In the genomic region with DNA sequence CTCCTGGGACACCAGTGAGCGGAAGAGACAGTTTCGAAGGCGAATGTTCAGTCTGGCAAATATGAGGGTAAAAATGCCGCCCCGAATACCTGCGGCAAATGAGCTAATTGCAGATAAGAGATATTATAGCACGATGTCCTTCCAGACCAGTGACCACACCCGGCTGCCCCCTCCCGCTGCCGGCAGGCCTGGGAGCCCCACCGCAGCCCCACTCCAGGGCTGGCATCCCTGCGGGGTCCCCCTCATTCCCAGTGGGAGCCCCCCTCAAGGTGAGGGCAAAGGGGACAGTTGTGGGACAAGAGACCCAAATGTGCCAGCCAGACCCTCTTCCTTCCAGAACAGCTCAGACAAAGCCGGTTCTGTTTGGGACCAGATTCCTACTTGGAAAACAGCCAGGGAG, we compare ENCODE assay signal across 22 cellular contexts. TPM values are rescaled to one million over a fixed set of nuclear protein-coding genes. Genes with fewer than 3 reads are reported as not detected.
DNase-seq lines count a peak whose midpoint lies in the region; ATAC-seq, FAIRE-seq and TF ChIP-seq lines count a peak whose summit lies in the region.
"Had no signal": no experiment of that assay in that cellular context is flagged by ENCODE, and none has a peak within 500 bp of the region (broad histone marks: within the 10 kb centered on the region; RNA-seq: fewer than 3 reads in every experiment).

No MANE protein-coding gene starts in this region.

- H3K9me3 ChIP-seq in breast epithelium, result no peaks in the 10 kb centered on the region
- no peaks in the 10 kb centered on the region for H3K9me3 ChIP-seq in mammary epithelial cell (replicated peaks; ENCODE audit: insufficient read depth, low read length)
- H3K9me3 ChIP-seq in RWPE2 (ENCODE audit: severe bottlenecking), result no peaks in the 10 kb centered on the region
- H3K9me3 ChIP-seq in vagina, result no peaks in the 10 kb centered on the region
- H3K9me3 ChIP-seq in CD8-positive, alpha-beta memory T cell (ENCODE audit: low read length), result no peaks in the 10 kb centered on the region
- H3K9me3 ChIP-seq: HAP-1 had no signal

- POLR2A ChIA-PET in CD8-positive, alpha-beta memory T cell (lab: Charles Lee), result no interaction called here

- H3K36me3 ChIP-seq in breast epithelium (no peaks in the 10 kb centered on the region), mammary epithelial cell (ENCODE audit: insufficient read depth, low read length) (no peaks in the 10 kb centered on the region), RWPE2 (ENCODE audit: low read depth) (no peaks in the 10 kb centered on the region), vagina (no peaks in the 10 kb centered on the region)
- no peaks in the 10 kb centered on the region for H3K36me3 ChIP-seq in CD8-positive, alpha-beta memory T cell (ENCODE audit: insufficient read depth, low read length)
- H3K36me3 ChIP-seq: HAP-1 had no signal

- intact Hi-C loops in breast epithelium (cut with DNase I; ENCODE audit: low total_unique reads) (loop anchor here (1.0 to 10.0 kb wide), 3 partner anchors 45 to 155 kb away; no protein-coding TSS in a partner anchor), mammary epithelial cell (cut with micrococcal nuclease) (loop anchor here (5.0 kb wide), 1 partner anchor 178 kb away; a partner anchor contains a TSS), vagina (cut with DNase I) (loop anchor here (2.0 kb wide), 1 partner anchor 91 kb away; no protein-coding TSS in a partner anchor)

- no peak overlapping the region for H2AFZ ChIP-seq in mammary epithelial cell (ENCODE audit: low read depth, low read length)
- H2AFZ ChIP-seq: GM23248 had no signal

- peaks cover 16 to 18% (median 18%) of the 10 kb centered on the region in 3 donors for H3K4me1 Mint-ChIP-seq in CD8-positive, alpha-beta memory T cell

- peak overlapping the region; percentile 55 to 96 for H3K27ac ChIP-seq in breast epithelium
- no peak overlapping the region for H3K27ac ChIP-seq in mammary epithelial cell (ENCODE audit: insufficient read depth, low read depth, low read length)
- peak overlapping the region; percentile 65 for H3K27ac ChIP-seq in RWPE2 (ENCODE audit: poor library complexity, severe bottlenecking)
- peak overlapping the region; percentile 23 for H3K27ac ChIP-seq in vagina
- H3K27ac ChIP-seq in CD8-positive, alpha-beta memory T cell (ENCODE audit: low read depth, low read length), result no peak overlapping the region
- H3K27ac ChIP-seq: C4-2B, GM23248 had no signal

- dilution Hi-C loops in mammary epithelial cell (cut with HindIII; ENCODE audit: low sequenced_read_pairs), result loop anchor here (5.0 kb wide), 2 partner anchors 68 to 103 kb away; no protein-coding TSS in a partner anchor

- H3K27me3 Mint-ChIP-seq in CD8-positive, alpha-beta memory T cell, result no peaks in the 10 kb centered on the region
- H3K27me3 Mint-ChIP-seq: IgD-negative memory B cell had no signal

- H3K27ac Mint-ChIP-seq in CD8-positive, alpha-beta memory T cell, result no peak overlapping the region
- H3K27ac Mint-ChIP-seq: IgD-negative memory B cell had no signal

- DNase-seq in breast epithelium (ENCODE audit: low spot score in 2 of 2) (no peak), mammary epithelial cell (no peak), RWPE2 (ENCODE audit: low spot score) (no peak), medulla oblongata (ENCODE audit: extremely low spot score) (peak; percentile 21), vagina (ENCODE audit: extremely low spot score in 2 of 2) (no peak), RCC 7860 (ENCODE audit: low spot score) (no peak)
- no peak for DNase-seq in CD8-positive, alpha-beta memory T cell
- DNase-seq: 8988T, AML-193, DMS79 treated with DMSO at 0.1 percent for 48 hours, GM23248, NCI-H1105, NCI-H146, NCI-H2029, NCI-H226, NCI-H524, NCI-H82, SIG-M5 had no signal

- ATAC-seq in RWPE2 (ENCODE audit: low read depth) (no peak), HG02610 (IDR thresholded peaks at IDR 0.05; ENCODE audit: unreplicated experiment) (no peak)

- CTCF ChIA-PET in mammary epithelial cell (lab: Charles Lee; ENCODE audit: low non-redundant PET), result no interaction called here
- CTCF ChIA-PET in CD8-positive, alpha-beta memory T cell (lab: Charles Lee), result interaction anchor here (1.2 to 13.5 kb wide), 4 partner anchors 77 to 289 kb away, joined by 3 to 162 read pairs (median 24); no protein-coding TSS in a partner anchor

- in situ Hi-C loops in mammary epithelial cell (cut with MboI; ENCODE audit: low sequenced_read_pairs in 2 of 2), result loop anchor here (5.0 to 25.0 kb wide), 4 partner anchors 78 to 313 kb away; no protein-coding TSS in a partner anchor

- no peaks in the 10 kb centered on the region for H3K27me3 ChIP-seq in breast epithelium
- H3K27me3 ChIP-seq in mammary epithelial cell (ENCODE audit: insufficient read depth, low read length), result no peaks in the 10 kb centered on the region
- H3K27me3 ChIP-seq in RWPE2 (ENCODE audit: insufficient read depth, poor library complexity, severe bottlenecking), result no peaks in the 10 kb centered on the region
- H3K27me3 ChIP-seq in vagina, result no peaks in the 10 kb centered on the region
- no peaks in the 10 kb centered on the region for H3K27me3 ChIP-seq in CD8-positive, alpha-beta memory T cell (ENCODE audit: insufficient read depth, low read length, poor library complexity, severe bottlenecking)

- FAIRE-seq in RCC 7860 (lab: Jason Lieb, UNC), result no peak

- H3K4me1 ChIP-seq in breast epithelium (peaks cover 24 to 28% of the 10 kb centered on the region in 2 donors), mammary epithelial cell (ENCODE audit: insufficient read depth, low read length) (peaks cover 48% of the 10 kb centered on the region), RWPE2 (ENCODE audit: insufficient read depth, poor library complexity, severe bottlenecking) (peaks cover 31% of the 10 kb centered on the region), vagina (peaks cover 32% of the 10 kb centered on the region)
- H3K4me1 ChIP-seq in CD8-positive, alpha-beta memory T cell (ENCODE audit: insufficient read depth, low read length), result peaks cover 6% of the 10 kb centered on the region
- H3K4me1 ChIP-seq: HAP-1 had no signal

- no peaks in the 10 kb centered on the region for H4K20me1 ChIP-seq in mammary epithelial cell (ENCODE audit: insufficient read depth, low read length)

- no peak overlapping the region for H3K4me3 Mint-ChIP-seq in CD8-positive, alpha-beta memory T cell

- TF ChIP-seq CTCF in breast epithelium (IDR thresholded peaks at IDR 0.05) (no peak), mammary epithelial cell (conservative IDR thresholded peaks at IDR 0.05 in 1 of 2, IDR thresholded peaks at IDR 0.05 in 1 of 2; ENCODE audit: extremely low read depth in 1 of 2, insufficient read depth in 1 of 2, low read depth in 1 of 2, low read length in 2 of 2) (no peak), RWPE2 (IDR thresholded peaks at IDR 0.05; ENCODE audit: poor library complexity, severe bottlenecking) (no peak), vagina (IDR thresholded peaks at IDR 0.05) (no peak)

- TF ChIP-seq POLR2A in breast epithelium (IDR thresholded peaks at IDR 0.05) (no peak), vagina (IDR thresholded peaks at IDR 0.05) (no peak)

- H3K9me3 Mint-ChIP-seq in CD8-positive, alpha-beta memory T cell, result no peaks in the 10 kb centered on the region
- H3K9me3 Mint-ChIP-seq: IgD-negative memory B cell had no signal

- 79% methylated on average over 9 of the region's 13 CpGs for WGBS in mammary epithelial cell (ENCODE audit: low coverage, missing lambda C conversion rate)

- H3K36me3 Mint-ChIP-seq in CD8-positive, alpha-beta memory T cell, result peaks cover 0 to 2% (median 0%) of the 10 kb centered on the region in 3 donors
- H3K36me3 Mint-ChIP-seq: IgD-negative memory B cell had no signal

- no peaks in the 10 kb centered on the region for H3K79me2 ChIP-seq in mammary epithelial cell (ENCODE audit: insufficient read depth, low read length)

- no peak overlapping the region for H3K9ac ChIP-seq in mammary epithelial cell (ENCODE audit: insufficient read depth, low read length)
- H3K9ac ChIP-seq: GM23248 had no signal

- no peak overlapping the region for H3K4me3 ChIP-seq in breast epithelium
- no peak overlapping the region for H3K4me3 ChIP-seq in mammary epithelial cell (replicated peaks in 1 of 3; ENCODE audit: insufficient read depth in 1 of 3, low read depth in 2 of 3, low read length in 3 of 3)
- no peak overlapping the region for H3K4me3 ChIP-seq in RWPE2 (ENCODE audit: severe bottlenecking)
- no peak overlapping the region for H3K4me3 ChIP-seq in vagina
- H3K4me3 ChIP-seq in CD8-positive, alpha-beta memory T cell (ENCODE audit: low read length), result no peak overlapping the region
- H3K4me3 ChIP-seq: GM23248, HAP-1 had no signal

- BruUV-seq in mammary epithelial cell (replicated peaks; lab: Mats Ljungman, UMichigan), result no TSS peak

- no peak overlapping the region for H3K4me2 ChIP-seq in mammary epithelial cell (ENCODE audit: insufficient read depth, low read depth, low read length)

RNA-seq across cellular contexts. Expression of a gene that starts 16.4 kb away (rescaled TPM):
- total RNA-seq in breast epithelium, result 1 to 10 TPM in 2 of 3 donors, under 1 TPM in 1; 0.96 to 8.6 (median 6.2) TPM
- total RNA-seq in mammary epithelial cell, result 10 to 100 TPM; 11.2 to 15.5 TPM
- polyA plus RNA-seq in mammary epithelial cell, result 15.2 TPM
- 12.7 TPM for polyA minus RNA-seq in mammary epithelial cell
- 4.2 TPM for total RNA-seq in vagina
- 1 to 10 TPM; 3.7 to 3.9 TPM for total RNA-seq in CD8-positive, alpha-beta memory T cell
- polyA plus RNA-seq in CD8-positive, alpha-beta memory T cell, result 0.99 TPM

RNA-seq across cellular contexts. Expression of a gene that starts 25.2 kb away (rescaled TPM):
- total RNA-seq in breast epithelium (10 to 100 TPM in 2 of 3 donors, 1 to 10 TPM in 1; 9.0 to 16.5 (median 12.1) TPM), mammary epithelial cell (10 to 100 TPM in 1 of 2 donors, 1 to 10 TPM in 1; 8.2 to 16.2 TPM), vagina (26.0 TPM)
- polyA plus RNA-seq in mammary epithelial cell, result 13.6 TPM
- polyA minus RNA-seq in mammary epithelial cell, result 18.9 TPM
- 10 to 100 TPM; 27.7 to 29.5 TPM for total RNA-seq in CD8-positive, alpha-beta memory T cell
- polyA plus RNA-seq in CD8-positive, alpha-beta memory T cell, result 14.9 TPM

RNA-seq across cellular contexts. Expression of a gene that starts 30.7 kb away (rescaled TPM):
- total RNA-seq in breast epithelium, result 100 to 1,000 TPM; 196 to 279 (median 234) TPM
- 100 to 1,000 TPM in 1 of 2 donors, 10 to 100 TPM in 1; 70.2 to 166 TPM for total RNA-seq in mammary epithelial cell
- polyA plus RNA-seq in mammary epithelial cell, result 183 TPM
- polyA minus RNA-seq in mammary epithelial cell, result 171 TPM
- 147 TPM for total RNA-seq in vagina
- 100 to 1,000 TPM; 172 to 181 TPM for total RNA-seq in CD8-positive, alpha-beta memory T cell
- 246 TPM for polyA plus RNA-seq in CD8-positive, alpha-beta memory T cell

RNA-seq across cellular contexts. Expression of a gene that starts 53.9 kb away (rescaled TPM):
- total RNA-seq in breast epithelium (10 to 100 TPM; 15.4 to 37.8 (median 34.4) TPM), mammary epithelial cell (10 to 100 TPM; 30.8 to 60.7 TPM), vagina (34.9 TPM)
- 56.7 TPM for polyA plus RNA-seq in mammary epithelial cell
- 35.7 TPM for polyA minus RNA-seq in mammary epithelial cell
- total RNA-seq in CD8-positive, alpha-beta memory T cell, result 10 to 100 TPM; 19.3 to 19.9 TPM
- polyA plus RNA-seq in CD8-positive, alpha-beta memory T cell, result 30.6 TPM

Comparison
In these comparisons a context has a peak if more than half of its experiments do, and no peak if none do; other contexts are left out.
1. H3K27ac ChIP-seq: peak in breast epithelium (2 of 2), RWPE2 (single experiment) and vagina (single experiment); none in mammary epithelial cell (single experiment) and CD8-positive, alpha-beta memory T cell (single experiment).